Comparison of ENCODE assay signal across 28 cellular contexts in genomic region chr1:177934461-177934860, GRCh38. TPM values are rescaled to one million over a fixed set of nuclear protein-coding genes. Genes with fewer than 3 reads are reported as not detected.
"Had no signal": no experiment of that assay in that cellular context is flagged by ENCODE, and none has a peak within 500 bp of the region (broad histone marks: within the 10 kb centered on the region; RNA-seq: fewer than 3 reads in every experiment).

No MANE protein-coding gene starts in this region.

- DNase-seq: activated B cell treated with CpG ODN at 0.5 μM for 24 hours; activated CD4-positive, alpha-beta memory T cell treated with anti-CD3 and anti-CD28 coated beads for 36 hours; activated CD4-positive, alpha-beta T cell treated with anti-CD3 and anti-CD28 coated beads for 4 hours; activated CD4-positive, alpha-beta T cell treated with anti-CD3 and anti-CD28 coated beads, Interleukin-2, amount 10 ng/mL, durations not matched to agents 24 days and 14 days; activated CD4-positive, alpha-beta T cell treated with anti-CD3 and anti-CD28 coated beads, Interleukin-2, amount 50 U/mL, for 1 hour; activated CD4-positive, alpha-beta T cell treated with anti-CD3 and anti-CD28 coated beads, Interleukin-2, amount 50 U/mL, for 4 hours; activated CD4-positive, CD25-positive, alpha-beta regulatory T cell treated with anti-CD3 and anti-CD28 coated beads, Interleukin-2, amount 50 U/mL, for 72 hours; activated CD8-positive, alpha-beta memory T cell treated with anti-CD3 and anti-CD28 coated beads, Interleukin-2, amount 10 ng/mL, durations not matched to agents 7 days and 5 days; activated CD8-positive, alpha-beta memory T cell treated with anti-CD3 and anti-CD28 coated beads, Interleukin-2, amount 50 U/mL, for 48 hours; activated CD8-positive, alpha-beta T cell treated with anti-CD3 and anti-CD28 coated beads for 36 hours; activated effector memory CD4-positive, alpha-beta T cell treated with Interleukin-2 at 50 U/mL for 16 hours; activated gamma-delta T cell; activated naive CD4-positive, alpha-beta T cell treated with anti-CD3 and anti-CD28 coated beads, Interleukin-2, amount 10 ng/mL, durations not matched to agents 7 days and 5 days; activated naive CD4-positive, alpha-beta T cell treated with Interleukin-2 at 50 U/mL for 16 hours; activated naive CD8-positive, alpha-beta T cell treated with anti-CD3 and anti-CD28 coated beads, Interleukin-2, amount 10 ng/mL, durations not matched to agents 7 days and 5 days; activated naive CD8-positive, alpha-beta T cell treated with anti-CD3 and anti-CD28 coated beads, Interleukin-2, amount 50 U/mL, for 24 hours; activated T-cell treated with anti-CD3 and anti-CD28 coated beads, Interleukin-2, amount 50 U/mL, for 24 hours; activated T-cell treated with anti-CD3 and anti-CD28 coated beads, Interleukin-2, amount 50 U/mL, for 48 hours; amygdala; anterior cingulate cortex; central memory CD4-positive, alpha-beta T cell; T-helper 1 cell; T-helper 2 cell; T-helper 9 cell had no signal

- H3K9me3 ChIP-seq: ascending aorta had no signal

- H3K4me1 ChIP-seq: ascending aorta had no signal

- H3K27me3 ChIP-seq: ascending aorta, cardiac muscle cell had no signal

- H3K36me3 ChIP-seq: cardiac muscle cell had no signal

- ATAC-seq: activated CD8-positive, alpha-beta memory T cell treated with anti-CD3 and anti-CD28 coated beads, Interleukin-2, amount 10 ng/mL, durations not matched to agents 7 days and 5 days; activated CD8-positive, alpha-beta T cell treated with anti-CD3 and anti-CD28 coated beads for 36 hours; activated naive CD8-positive, alpha-beta T cell treated with anti-CD3 and anti-CD28 coated beads, Interleukin-2, amount 50 U/mL, for 24 hours had no signal

- H3K27ac ChIP-seq: ascending aorta, cardiac muscle cell, VCaP had no signal

- H3K4me3 ChIP-seq: ascending aorta, cardiac muscle cell had no signal

RNA-seq across cellular contexts. Expression of gene SEC16B, which starts 35.4 kb away (rescaled TPM):
- total RNA-seq: activated B cell treated with CpG ODN at 0.5 μM for 24 hours; activated CD4-positive, alpha-beta memory T cell treated with anti-CD3 and anti-CD28 coated beads for 36 hours; activated CD4-positive, alpha-beta T cell treated with anti-CD3 and anti-CD28 coated beads, Interleukin-2, amount 10 ng/mL, durations not matched to agents 24 days and 14 days; activated CD8-positive, alpha-beta T cell treated with anti-CD3 and anti-CD28 coated beads for 36 hours; activated T-helper 2 cell treated with anti-CD3 and anti-CD28 coated beads, Interferon-gamma antibody, Interleukin-2, Interleukin-4, amounts not matched to agents 10 μg/mL and 5 μg/mL and 100 μg/mL, durations not matched to agents 14 hours and 24 hours and 36 hours had no signal
